Comparison of ENCODE assay signal across 1 cellular context in the genomic region with DNA sequence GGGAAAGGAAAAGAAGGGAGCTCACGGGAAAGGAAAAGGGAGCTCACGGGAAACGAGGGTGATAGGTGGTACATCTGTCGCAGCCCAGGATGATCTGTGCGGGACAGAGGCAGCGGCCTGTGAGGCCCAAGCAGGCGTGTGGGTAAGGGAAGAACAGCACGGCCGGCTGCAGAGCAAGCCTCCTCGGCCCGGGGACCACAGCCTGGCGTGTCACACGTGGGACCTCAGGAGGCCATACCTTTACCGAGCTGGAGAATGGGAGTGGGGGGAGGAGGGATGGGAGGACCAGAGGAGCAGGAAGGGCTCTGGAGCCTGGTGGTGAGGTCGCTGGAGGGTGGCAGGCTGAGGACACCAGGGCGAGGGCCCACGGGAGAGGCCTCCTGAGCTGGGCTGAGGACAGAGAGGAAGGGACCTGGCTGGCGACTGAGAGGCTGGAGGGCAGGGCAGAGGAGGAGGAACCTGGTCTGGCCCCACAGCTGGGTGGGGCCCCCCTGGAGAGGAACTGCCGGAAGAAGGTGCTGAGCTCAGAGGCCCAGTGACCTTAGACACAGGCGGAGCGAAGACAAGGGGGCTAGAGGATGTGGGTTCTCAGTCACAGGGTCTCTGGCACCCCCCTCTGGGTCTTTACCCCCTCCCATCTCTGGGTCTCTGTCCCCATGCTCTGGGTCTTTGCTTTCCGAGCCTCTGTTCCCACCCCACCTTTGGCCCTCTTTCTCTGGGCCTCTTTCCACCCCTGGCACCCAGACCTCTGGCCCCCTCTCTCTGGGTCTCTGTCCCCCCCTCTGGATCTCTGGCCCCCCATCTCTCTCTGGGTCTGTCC.
TF ChIP-seq lines count a peak whose summit lies in the region.

No MANE protein-coding gene starts in this region.

TF ChIP-seq in endothelial cell of umbilical vein, 7 proteins besides CTCF, POLR2A, EP300 and RAD21:
- TF ChIP-seq GATA2 (IDR thresholded peaks at IDR 0.05; ENCODE audit: insufficient read depth, insufficient read length, low read depth, low read length) (no peak), POLR2AphosphoS5 (IDR thresholded peaks at IDR 0.05; ENCODE audit: insufficient read depth, low read depth, low read length) (peak; percentile 84), EZH2 (IDR thresholded peaks at IDR 0.05; ENCODE audit: borderline replicate concordance, low read depth, low read length, severe bottlenecking) (no peak), MYC (IDR thresholded peaks at IDR 0.05; ENCODE audit: low read depth, low read length) (no peak), FOS (IDR thresholded peaks at IDR 0.05; ENCODE audit: borderline replicate concordance, insufficient read depth, low read length) (no peak)
